In genomic region chr9:121268598-121269029, GRCh38 we compare ENCODE assay signal across 8 cellular contexts. TPM values are rescaled to one million over a fixed set of nuclear protein-coding genes. Genes with fewer than 3 reads are reported as not detected.
DNase-seq lines count a peak whose midpoint lies in the region; ATAC-seq, FAIRE-seq and TF ChIP-seq lines count a peak whose summit lies in the region.

No MANE protein-coding gene starts in this region.

- no peak overlapping the region for H3K14ac ChIP-seq in H1 (ENCODE audit: insufficient read length)

- no peak overlapping the region for H2AK5ac ChIP-seq in H1 (ENCODE audit: low read depth, low read length)

- H3K27me3 ChIP-seq in BLaER1 (no peaks in the 10 kb centered on the region), OCI-LY3 (ENCODE audit: low read depth, low read length) (0 out of 2 replicates have a peak, but pooled peaks cover 12% of the 10 kb centered on the region), H1 (replicated peaks in 1 of 4; ENCODE audit: control insufficient read depth in 3 of 4, extremely low read depth in 1 of 4, insufficient read depth in 3 of 4, low read length in 3 of 4) (peaks cover 0 to 30% (median 22%) of the 10 kb centered on the region in 4 experiments; a peak in 6 of 7 replicates)

- in situ Hi-C loops in G401 (cut with HindIII; ENCODE audit: low sequenced_read_pairs), result no loop called here

- H3K4me1 ChIP-seq in BLaER1, result peaks cover 64% of the 10 kb centered on the region
- peaks cover 10% of the 10 kb centered on the region; the same call in 1 of the 2 replicates for H3K4me1 ChIP-seq in OCI-LY3 (ENCODE audit: low read length)
- H3K4me1 ChIP-seq in H1 (replicated peaks in 1 of 4; ENCODE audit: control insufficient read depth in 3 of 4, insufficient read depth in 4 of 4, low read length in 3 of 4), result peaks cover 4 to 31% (median 12%) of the 10 kb centered on the region in 4 experiments

- peak overlapping the region; percentile 75 for H3K9ac ChIP-seq in BLaER1
- H3K9ac ChIP-seq in OCI-LY3 (ENCODE audit: low read length), result peak overlapping the region; percentile 70
- H3K9ac ChIP-seq in H1 (replicated peaks in 1 of 4; ENCODE audit: extremely low read depth in 1 of 4, low read depth in 3 of 4, low read length in 3 of 4), result peak overlapping the region in 3 of 4 experiments; percentile 22 to 55 (median 47); a peak in 3 of 7 replicates

- no peaks in the 10 kb centered on the region for H3K9me3 ChIP-seq in BLaER1
- no peaks in the 10 kb centered on the region for H3K9me3 ChIP-seq in OCI-LY3 (ENCODE audit: insufficient read depth, low read length)
- no peaks in the 10 kb centered on the region for H3K9me3 ChIP-seq in H1 (ENCODE audit: insufficient read depth in 2 of 2, low read depth in 1 of 2, low read length in 1 of 2)

- H3K27me3 Mint-ChIP-seq in naive thymus-derived CD8-positive, alpha-beta T cell, result peaks cover 0 to 16% (median 7%) of the 10 kb centered on the region in 5 donors

- no peak overlapping the region for H2BK120ac ChIP-seq in H1 (replicated peaks; ENCODE audit: low read depth, low read length)

- peaks cover 6 to 48% (median 18%) of the 10 kb centered on the region in 4 donors for H3K4me1 Mint-ChIP-seq in naive thymus-derived CD8-positive, alpha-beta T cell

- POLR2A ChIA-PET in H1 (lab: Charles Lee; ENCODE audit: partially characterized antibody), result interaction anchor here (1.3 to 2.6 kb wide), 5 partner anchors 15 to 55 kb away, joined by 5 to 19 read pairs (median 5); no protein-coding TSS in a partner anchor
- POLR2A ChIA-PET in naive thymus-derived CD8-positive, alpha-beta T cell (lab: Charles Lee), result no interaction called here

- TF ChIP-seq EP300 in H1 (IDR thresholded peaks at IDR 0.05; ENCODE audit: borderline replicate concordance in 1 of 2, low read depth in 2 of 2, low read length in 2 of 2), result no peak

- no peak overlapping the region for H3K56ac ChIP-seq in H1 (replicated peaks; ENCODE audit: insufficient read length, low read depth, low read length)

- no peaks in the 10 kb centered on the region for H4K20me1 ChIP-seq in BLaER1
- no peaks in the 10 kb centered on the region for H4K20me1 ChIP-seq in OCI-LY3 (ENCODE audit: insufficient read depth, low read length)
- no peaks in the 10 kb centered on the region for H4K20me1 ChIP-seq in H1 (replicated peaks in 1 of 2; ENCODE audit: control insufficient read depth in 1 of 2, insufficient read depth in 2 of 2, low read length in 2 of 2)

- peaks cover 16% of the 10 kb centered on the region for H3K23me2 ChIP-seq in H1 (ENCODE audit: low read depth, low read length)

- no peak for FAIRE-seq in H1 (lab: Jason Lieb, UNC)

- H2BK20ac ChIP-seq in H1 (ENCODE audit: low read length), result 0 out of 2 replicates have a peak overlapping the region, but pooled peaks have one; percentile 18

- peak overlapping the region; percentile 88 for H3K27ac ChIP-seq in BLaER1
- no peak overlapping the region for H3K27ac ChIP-seq in OCI-LY3 (ENCODE audit: low read length)
- H3K27ac ChIP-seq in H1 (ENCODE audit: low read depth, low read length), result no peak overlapping the region

- no peak overlapping the region; the same call in 1 of the 2 replicates for H2BK15ac ChIP-seq in H1 (ENCODE audit: low read length)

- TF ChIP-seq CTCF in OCI-LY3 (IDR thresholded peaks at IDR 0.05; ENCODE audit: low read depth, low read length), result no peak
- TF ChIP-seq CTCF in H1 (IDR thresholded peaks at IDR 0.05; ENCODE audit: control extremely low read depth in 1 of 3, insufficient read depth in 1 of 3, low read depth in 1 of 3, low read length in 3 of 3), result no peak

- no peaks in the 10 kb centered on the region for H3K79me2 ChIP-seq in OCI-LY3 (ENCODE audit: low read length)
- peaks cover 0 to 5% of the 10 kb centered on the region in 2 experiments; a peak in 1 of 4 replicates for H3K79me2 ChIP-seq in H1 (ENCODE audit: control insufficient read depth in 1 of 2, insufficient read depth in 2 of 2, low read length in 2 of 2)

- peak overlapping the region; percentile 73 to 88 (median 83) for H3K4me3 Mint-ChIP-seq in naive thymus-derived CD8-positive, alpha-beta T cell

- 0 out of 2 replicates have a peak overlapping the region, but pooled peaks have one; percentile 95 for H4K8ac ChIP-seq in H1 (ENCODE audit: extremely low read depth, insufficient read depth, low read length)

- no peaks in the 10 kb centered on the region for H3K36me3 ChIP-seq in BLaER1
- H3K36me3 ChIP-seq in OCI-LY3 (replicated peaks; ENCODE audit: low read depth, low read length), result no peaks in the 10 kb centered on the region
- H3K36me3 ChIP-seq in H1 (ENCODE audit: control insufficient read depth in 2 of 4, insufficient read depth in 4 of 4, low read length in 3 of 4), result no peaks in the 10 kb centered on the region

- no peak for TF ChIP-seq RAD21 in H1 (IDR thresholded peaks at IDR 0.05 in 1 of 2, conservative IDR thresholded peaks at IDR 0.05 in 1 of 2; ENCODE audit: low read depth in 2 of 2, low read length in 2 of 2)

- H3K23ac ChIP-seq in H1 (ENCODE audit: insufficient read length), result no peak overlapping the region

- H3K36me3 Mint-ChIP-seq in naive thymus-derived CD8-positive, alpha-beta T cell, result peaks cover 0 to 2% (median 0%) of the 10 kb centered on the region in 3 donors

- CTCF ChIA-PET in H1 (lab: Charles Lee; ENCODE audit: partially characterized antibody), result interaction anchor here (0.8 to 6.1 kb wide), 21 partner anchors 9 to 209 kb away, joined by 3 to 53 read pairs (median 4); no protein-coding TSS in a partner anchor

- DNase-seq in H1 (ENCODE audit: low read depth in 1 of 2, low spot score in 2 of 2) (no peak), GM03348 (ENCODE audit: low spot score) (no peak), G401 (ENCODE audit: low spot score) (no peak), SHP77 treated with DMSO at 0.1 percent for 48 hours (lab: John Stamatoyannopoulos, UW) (no peak)
- peak in 1 of 10 donors; percentile 7 for DNase-seq in naive thymus-derived CD8-positive, alpha-beta T cell

- no peak overlapping the region for H2BK5ac ChIP-seq in H1 (ENCODE audit: low read depth, low read length)

- H2BK12ac ChIP-seq in H1 (ENCODE audit: low read depth, low read length), result 0 out of 2 replicates have a peak overlapping the region, but pooled peaks have one; percentile 39

- WGBS in H1 (ENCODE audit: extremely low coverage in 1 of 2, insufficient coverage in 1 of 2, insufficient read length in 1 of 2, insufficient replicate concordance in 2 of 2, low coverage in 1 of 2, low lambda C conversion rate in 2 of 2, missing lambda C conversion rate in 1 of 2), 2 experiments, result 8% methylated on average over 5 of the region's 5 CpGs; no CpG with 5 or more reads in 1 of the 2 experiments

- H3K79me1 ChIP-seq in H1 (ENCODE audit: low read depth, low read length), result no peaks in the 10 kb centered on the region

- H4K91ac ChIP-seq in H1 (replicated peaks; ENCODE audit: insufficient read length, low read length), result no peak overlapping the region

- H3K4ac ChIP-seq in H1 (replicated peaks; ENCODE audit: insufficient read length, low read depth, low read length), result no peak overlapping the region

- H3K18ac ChIP-seq in H1 (ENCODE audit: extremely low read depth, low read length), result peak overlapping the region; percentile 25

- no peak for TF ChIP-seq POLR2A in H1 (IDR thresholded peaks at IDR 0.05; ENCODE audit: control extremely low read depth in 1 of 2, low read depth in 2 of 2, low read length in 2 of 2)

- peak; percentile 45 for ATAC-seq in GM21717 (IDR thresholded peaks at IDR 0.05; ENCODE audit: unreplicated experiment)
- ATAC-seq in naive thymus-derived CD8-positive, alpha-beta T cell, result peak; percentile 43 to 57

- H4K5ac ChIP-seq in H1 (ENCODE audit: insufficient read length, low read depth, low read length), result no peak overlapping the region

- peak overlapping the region; percentile 74 for H3K4me3 ChIP-seq in BLaER1
- H3K4me3 ChIP-seq in OCI-LY3 (ENCODE audit: low read length), result peak overlapping the region; percentile 94
- peak overlapping the region; percentile 63 to 94 (median 72) for H3K4me3 ChIP-seq in H1 (ENCODE audit: extremely low read depth in 1 of 4, insufficient read depth in 2 of 4, low read depth in 3 of 4, low read length in 4 of 4)

- peak overlapping the region in 4 of 10 donors; percentile 35 to 59 (median 52) for H3K27ac Mint-ChIP-seq in naive thymus-derived CD8-positive, alpha-beta T cell

- H2AFZ ChIP-seq in OCI-LY3 (ENCODE audit: low read depth, low read length) (no peak overlapping the region; the same call in 1 of the 2 replicates), H1 (ENCODE audit: low read length) (no peak overlapping the region)

- H3K9me3 Mint-ChIP-seq in naive thymus-derived CD8-positive, alpha-beta T cell, result no peaks in the 10 kb centered on the region

- H3K4me2 ChIP-seq in BLaER1, result peak overlapping the region; percentile 90
- H3K4me2 ChIP-seq in OCI-LY3 (ENCODE audit: low read length), result peak overlapping the region; percentile 92
- peak overlapping the region; percentile 91 to 93 for H3K4me2 ChIP-seq in H1 (ENCODE audit: insufficient read depth in 1 of 2, low read depth in 2 of 2, low read length in 2 of 2)

TF ChIP-seq in H1, 55 proteins besides CTCF, POLR2A, EP300 and RAD21 (continues in another document):
- TF ChIP-seq BACH1 (IDR thresholded peaks at IDR 0.05; ENCODE audit: low read length), result no peak
- TF ChIP-seq BCL11A (IDR thresholded peaks at IDR 0.05; ENCODE audit: low read depth in 2 of 2, low read length in 2 of 2), result no peak
- no peak for TF ChIP-seq YY1 (IDR thresholded peaks at IDR 0.05; ENCODE audit: low read depth, low read length)
- no peak for TF ChIP-seq POU5F1 (IDR thresholded peaks at IDR 0.05; ENCODE audit: low read depth, low read length)
- TF ChIP-seq SP1 (IDR thresholded peaks at IDR 0.05; ENCODE audit: low read depth, low read length), result no peak
- no peak for TF ChIP-seq SIN3A (conservative IDR thresholded peaks at IDR 0.05 in 1 of 2, IDR thresholded peaks at IDR 0.05 in 1 of 2; ENCODE audit: low read depth in 1 of 2, low read length in 2 of 2)
- no peak for TF ChIP-seq ZNF274 (IDR thresholded peaks at IDR 0.05; ENCODE audit: borderline replicate concordance, extremely low read depth, low read length)
- TF ChIP-seq SP4 (IDR thresholded peaks at IDR 0.05; ENCODE audit: low read length), result no peak

RNA-seq across cellular contexts. Expression of gene GSN, which starts 0.7 kb away (rescaled TPM):
- total RNA-seq in H1 (2021; fragmentation: NEBNext Ultra II Directional; extraction: Animal tissue kit (Norgen Biotek cat#: 25700)), result 49.7 and 52.3 TPM in 2 replicates
- 94.5 and 107 TPM in 2 replicates for polyA plus RNA-seq in H1 (2011; rRNA removed)
- polyA plus RNA-seq in H1 (2011; cell fraction: cytosol; rRNA removed), result 101 TPM
- 135 TPM for polyA plus RNA-seq in H1 (2011; cell fraction: nucleus; rRNA removed)
- 54.3 to 109 TPM (median 91.7 TPM) in 4 replicates for polyA plus RNA-seq in H1 (2012, experiment 1 of 2)
- 62.4 TPM for polyA plus RNA-seq in H1 (2012, experiment 2 of 2)
- polyA plus RNA-seq in H1 (2013, experiment 1 of 2), result 15.2 TPM
- 14.2 TPM for polyA plus RNA-seq in H1 (2013, experiment 2 of 2)
- 113 and 127 TPM in 2 replicates for polyA minus RNA-seq in H1 (2011; rRNA and poly(A)+ RNA removed)
- polyA minus RNA-seq in H1 (2011; cell fraction: cytosol; rRNA and poly(A)+ RNA removed), result 70.7 TPM
- polyA minus RNA-seq in H1 (2011; cell fraction: nucleus; rRNA and poly(A)+ RNA removed), result 53.4 TPM
- 1 to 10 TPM; 7.0 to 7.9 TPM for total RNA-seq in naive thymus-derived CD8-positive, alpha-beta T cell
- polyA plus RNA-seq in naive thymus-derived CD8-positive, alpha-beta T cell, result 1 to 10 TPM; 2.0 to 3.3 (median 3.0) TPM
- 333 and 366 TPM in 2 replicates for total RNA-seq in G401 (2014; rRNA removed; shearing (Covaris generic))
